6 cellular contexts compared by ENCODE assay signal in the genomic region with DNA sequence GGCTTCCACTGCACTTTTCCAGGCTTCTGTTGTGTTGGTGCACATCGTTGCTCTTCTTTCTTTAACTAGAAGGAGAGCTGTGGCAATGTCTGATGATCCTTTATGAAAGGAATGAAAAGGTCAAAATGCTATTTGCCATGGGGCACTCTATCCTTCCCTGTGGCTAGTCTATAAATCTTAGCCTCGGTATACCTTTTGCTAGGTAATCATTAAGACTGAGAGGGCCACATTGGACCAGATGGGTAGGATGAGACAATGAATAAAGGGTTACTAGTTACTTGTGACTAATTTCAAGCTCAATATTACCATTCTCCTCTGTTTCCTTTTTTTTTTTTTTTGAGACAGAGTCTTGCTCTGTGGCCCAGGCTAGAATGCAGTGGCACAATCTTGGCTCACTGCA.
"Had no signal": no experiment of that assay in that cellular context is flagged by ENCODE, and none has a peak within 500 bp of the region (broad histone marks: within the 10 kb centered on the region; RNA-seq: fewer than 3 reads in every experiment).

No MANE protein-coding gene starts in this region.

- ATAC-seq: HCT116 had no signal

- DNase-seq: GM23248, GOT3, H7, HFFc6, KBM-7 had no signal
